ENCODE assay signal across 8 cellular contexts in genomic region chr10:70894416-70894815, GRCh38.
"Had no signal": no experiment of that assay in that cellular context is flagged by ENCODE, and none has a peak within 500 bp of the region (broad histone marks: within the 10 kb centered on the region; RNA-seq: fewer than 3 reads in every experiment).

No MANE protein-coding gene starts in this region.

- DNase-seq: H9, HCEC 1CT had no signal

- H3K4me2 ChIP-seq: GM23338 had no signal

- H3K36me3 Mint-ChIP-seq: IgD-negative memory B cell had no signal

- H3K4me3 ChIP-seq: GM23338 had no signal

- H3K27me3 Mint-ChIP-seq: IgD-negative memory B cell had no signal

- H3K27ac ChIP-seq: HL-60 had no signal

- H3K27ac Mint-ChIP-seq: GM23338 had no signal

- H2AFZ ChIP-seq: GM23338 had no signal

- ATAC-seq: GM23338, HepG2 had no signal

- H3K4me3 Mint-ChIP-seq: GM23338, H9, IgD-negative memory B cell had no signal

- H3K9me3 Mint-ChIP-seq: IgD-negative memory B cell had no signal

- FAIRE-seq: H1, H54, HepG2 had no signal
